8 cellular contexts compared by ENCODE assay signal in genomic region chr10:102643346-102644065, GRCh38. TPM values are rescaled to one million over a fixed set of nuclear protein-coding genes. Genes with fewer than 3 reads are reported as not detected.
DNase-seq lines count a peak whose midpoint lies in the region; ATAC-seq and TF ChIP-seq lines count a peak whose summit lies in the region.

No MANE protein-coding gene starts in this region.

- intact Hi-C loops in activated T-helper 2 cell treated with anti-CD3 and anti-CD28 coated beads, Interferon-gamma antibody, Interleukin-2, Interleukin-4, amounts not matched to agents 10 μg/mL and 5 μg/mL and 100 μg/mL, durations not matched to agents 14 hours and 24 hours and 36 hours (cut with micrococcal nuclease), result loop anchor here (2.0 to 10.0 kb wide), 3 partner anchors 249 to 829 kb away; partner anchors contain the start of genes NFKB2, OGA and PPRC1

- no peak for ATAC-seq in CD4-positive, CD25-positive, alpha-beta regulatory T cell (ENCODE audit: low read depth in 2 of 2)
- peak in 1 of 2 donors; percentile 2 for ATAC-seq in naive thymus-derived CD8-positive, alpha-beta T cell
- ATAC-seq in HG03280 (IDR thresholded peaks at IDR 0.05; ENCODE audit: unreplicated experiment), result no peak

- H3K9ac ChIP-seq in NT2/D1 (ENCODE audit: insufficient read length, low read depth), result peak overlapping the region; percentile 88

- peak overlapping the region; percentile 74 for H3K4me3 ChIP-seq in CD4-positive, CD25-positive, alpha-beta regulatory T cell (ENCODE audit: low read depth, low read length)
- H3K4me3 ChIP-seq in HEK293 (ENCODE audit: low read depth, low read length) (peak overlapping the region; percentile 69), NT2/D1 (ENCODE audit: insufficient read length, low read depth) (peak overlapping the region; percentile 78), fibroblast of the aortic adventitia (ENCODE audit: low read depth, low read length) (peak overlapping the region; percentile 95), tibial nerve (peak overlapping the region; percentile 88 to 99 (median 96))

- peaks cover 0 to 35% (median 20%) of the 10 kb centered on the region in 4 donors for H3K4me1 Mint-ChIP-seq in CD4-positive, CD25-positive, alpha-beta regulatory T cell
- H3K4me1 Mint-ChIP-seq in activated T-helper 2 cell treated with anti-CD3 and anti-CD28 coated beads, Interferon-gamma antibody, Interleukin-2, Interleukin-4, amounts not matched to agents 10 μg/mL and 5 μg/mL and 100 μg/mL, durations not matched to agents 14 hours and 24 hours and 36 hours (ENCODE audit: low read depth), result peaks cover 31% of the 10 kb centered on the region
- H3K4me1 Mint-ChIP-seq in naive thymus-derived CD8-positive, alpha-beta T cell, result peaks cover 29 to 33% (median 31%) of the 10 kb centered on the region in 4 donors

- no peaks in the 10 kb centered on the region for H3K27me3 Mint-ChIP-seq in CD4-positive, CD25-positive, alpha-beta regulatory T cell
- no peaks in the 10 kb centered on the region for H3K27me3 Mint-ChIP-seq in activated T-helper 2 cell treated with anti-CD3 and anti-CD28 coated beads, Interferon-gamma antibody, Interleukin-2, Interleukin-4, amounts not matched to agents 10 μg/mL and 5 μg/mL and 100 μg/mL, durations not matched to agents 14 hours and 24 hours and 36 hours (ENCODE audit: low read depth)
- H3K27me3 Mint-ChIP-seq in naive thymus-derived CD8-positive, alpha-beta T cell, result no peaks in the 10 kb centered on the region

- CTCF ChIA-PET in HEK293 (lab: Yijun Ruan, JAX), result interaction anchor here (0.6 to 1.8 kb wide), 4 partner anchors 23 to 471 kb away, joined by 3 to 6 read pairs (median 4); no protein-coding TSS in a partner anchor

- peak overlapping the region; percentile 89 to 94 (median 92) for H3K4me3 Mint-ChIP-seq in CD4-positive, CD25-positive, alpha-beta regulatory T cell
- peak overlapping the region; percentile 86 for H3K4me3 Mint-ChIP-seq in activated T-helper 2 cell treated with anti-CD3 and anti-CD28 coated beads, Interferon-gamma antibody, Interleukin-2, Interleukin-4, amounts not matched to agents 10 μg/mL and 5 μg/mL and 100 μg/mL, durations not matched to agents 14 hours and 24 hours and 36 hours (ENCODE audit: low read depth)
- peak overlapping the region; percentile 84 to 98 (median 93) for H3K4me3 Mint-ChIP-seq in naive thymus-derived CD8-positive, alpha-beta T cell

- POLR2A ChIA-PET in HEK293 (lab: Yijun Ruan, JAX), result interaction anchor here (1.0 to 3.5 kb wide), 4 partner anchors 15 to 71 kb away, joined by 3 to 24 read pairs (median 12); partner anchors contain the start of genes ARL3 and SFXN2
- POLR2A ChIA-PET in naive thymus-derived CD8-positive, alpha-beta T cell (lab: Charles Lee), result interaction anchor here (0.6 to 15.9 kb wide), 21 partner anchors 16 to 275 kb away, joined by 3 to 624 read pairs (median 9); partner anchors contain the start of genes ACTR1A, ARL3, C10orf95 and CNNM2

- WGBS in tibial nerve, 2 donors, result 1% methylated on average over 58 to 75 of the region's 76 CpGs

- H3K27ac Mint-ChIP-seq in CD4-positive, CD25-positive, alpha-beta regulatory T cell, result peak overlapping the region; percentile 14 to 96 (median 87)
- peak overlapping the region; percentile 88 for H3K27ac Mint-ChIP-seq in activated T-helper 2 cell treated with anti-CD3 and anti-CD28 coated beads, Interferon-gamma antibody, Interleukin-2, Interleukin-4, amounts not matched to agents 10 μg/mL and 5 μg/mL and 100 μg/mL, durations not matched to agents 14 hours and 24 hours and 36 hours
- H3K27ac Mint-ChIP-seq in naive thymus-derived CD8-positive, alpha-beta T cell, result peak overlapping the region; percentile 37 to 96 (median 94)

- H3K9me3 ChIP-seq in CD4-positive, CD25-positive, alpha-beta regulatory T cell (ENCODE audit: control insufficient read depth in 2 of 2, low read length in 2 of 2), result no peaks in the 10 kb centered on the region
- H3K9me3 ChIP-seq in HEK293 (ENCODE audit: control insufficient read depth, insufficient read depth, low read depth, low read length) (no peaks in the 10 kb centered on the region), NT2/D1 (ENCODE audit: insufficient read depth, low read length) (no peaks in the 10 kb centered on the region), tibial nerve (no peaks in the 10 kb centered on the region)

- H3K27ac ChIP-seq in CD4-positive, CD25-positive, alpha-beta regulatory T cell (ENCODE audit: insufficient read depth, low read length, poor library complexity, severe bottlenecking), result peak overlapping the region; percentile 92
- H3K27ac ChIP-seq in HEK293 (ENCODE audit: extremely low read depth, low read depth, low read length), result peak overlapping the region; percentile 86
- peak overlapping the region; percentile 99 to 100 (median 99) for H3K27ac ChIP-seq in tibial nerve

- no peaks in the 10 kb centered on the region for H3K27me3 ChIP-seq in CD4-positive, CD25-positive, alpha-beta regulatory T cell (ENCODE audit: control insufficient read depth, insufficient read depth, low read length)
- no peaks in the 10 kb centered on the region for H3K27me3 ChIP-seq in NT2/D1 (ENCODE audit: insufficient read depth, insufficient read length)
- no peaks in the 10 kb centered on the region for H3K27me3 ChIP-seq in tibial nerve

- peak in 1 of 2 donors; percentile 80 for TF ChIP-seq EP300 in tibial nerve (IDR thresholded peaks at IDR 0.05)

- peaks cover 0 to 2% (median 0%) of the 10 kb centered on the region in 7 donors for H3K9me3 Mint-ChIP-seq in CD4-positive, CD25-positive, alpha-beta regulatory T cell
- H3K9me3 Mint-ChIP-seq in activated T-helper 2 cell treated with anti-CD3 and anti-CD28 coated beads, Interferon-gamma antibody, Interleukin-2, Interleukin-4, amounts not matched to agents 10 μg/mL and 5 μg/mL and 100 μg/mL, durations not matched to agents 14 hours and 24 hours and 36 hours, result no peaks in the 10 kb centered on the region
- no peaks in the 10 kb centered on the region for H3K9me3 Mint-ChIP-seq in naive thymus-derived CD8-positive, alpha-beta T cell

- peaks cover 3% of the 10 kb centered on the region for H3K36me3 ChIP-seq in CD4-positive, CD25-positive, alpha-beta regulatory T cell (ENCODE audit: control insufficient read depth, insufficient read depth, low read length)
- H3K36me3 ChIP-seq in HEK293 (ENCODE audit: control insufficient read depth in 2 of 2, insufficient read depth in 1 of 2, low read length in 2 of 2) (peaks cover 0 to 14% of the 10 kb centered on the region in 2 experiments; a peak in 1 of 3 replicates), NT2/D1 (ENCODE audit: insufficient read depth, insufficient read length, low read length) (peaks cover 25% of the 10 kb centered on the region), tibial nerve (peaks cover 0 to 10% (median 0%) of the 10 kb centered on the region in 3 donors)

- TF ChIP-seq POLR2A in tibial nerve (IDR thresholded peaks at IDR 0.05), result peak; percentile 70 to 79

- TF ChIP-seq CTCF in HEK293 (tag by site-specific recombination; IDR thresholded peaks at IDR 0.05) (no peak), fibroblast of the aortic adventitia (IDR thresholded peaks at IDR 0.05; ENCODE audit: insufficient read depth, low read length) (no peak), tibial nerve (IDR thresholded peaks at IDR 0.05) (peak in 1 of 5 experiments; percentile 33)

- DNase-seq in CD4-positive, CD25-positive, alpha-beta regulatory T cell, result peak; percentile 25 to 39 (median 29)
- DNase-seq in NT2/D1 (ENCODE audit: low read depth, low spot score) (no peak), fibroblast of the aortic adventitia (ENCODE audit: low read depth) (peak; percentile 78), tibial nerve (ENCODE audit: low spot score in 2 of 2) (peak in 1 of 2 donors; percentile 48)
- DNase-seq in activated T-helper 2 cell treated with anti-CD3 and anti-CD28 coated beads, Interferon-gamma antibody, Interleukin-2, Interleukin-4, amounts not matched to agents 10 μg/mL and 5 μg/mL and 100 μg/mL, durations not matched to agents 14 hours and 24 hours and 36 hours (ENCODE audit: low spot score), result no peak
- peak in 8 of 10 donors; percentile 21 to 63 (median 31) for DNase-seq in naive thymus-derived CD8-positive, alpha-beta T cell

- peaks cover 44% of the 10 kb centered on the region for H3K4me1 ChIP-seq in CD4-positive, CD25-positive, alpha-beta regulatory T cell (ENCODE audit: control insufficient read depth, insufficient read depth, low read length, poor library complexity, severe bottlenecking)
- H3K4me1 ChIP-seq in HEK293 (ENCODE audit: control insufficient read depth, insufficient read depth, low read length) (peaks cover 12% of the 10 kb centered on the region), NT2/D1 (ENCODE audit: insufficient read depth, insufficient read length) (peaks cover 4% of the 10 kb centered on the region), tibial nerve (peaks cover 0 to 26% (median 20%) of the 10 kb centered on the region in 4 donors)

- H3K36me3 Mint-ChIP-seq in CD4-positive, CD25-positive, alpha-beta regulatory T cell, result peaks cover 3% of the 10 kb centered on the region
- peaks cover 35% of the 10 kb centered on the region for H3K36me3 Mint-ChIP-seq in activated T-helper 2 cell treated with anti-CD3 and anti-CD28 coated beads, Interferon-gamma antibody, Interleukin-2, Interleukin-4, amounts not matched to agents 10 μg/mL and 5 μg/mL and 100 μg/mL, durations not matched to agents 14 hours and 24 hours and 36 hours (ENCODE audit: low read depth)
- no peaks in the 10 kb centered on the region for H3K36me3 Mint-ChIP-seq in naive thymus-derived CD8-positive, alpha-beta T cell

TF ChIP-seq in HEK293, 187 proteins besides CTCF, POLR2A, EP300 and RAD21 (continues in another document):
- no peak for TF ChIP-seq ZNF354C (tag by site-specific recombination; IDR thresholded peaks at IDR 0.05; ENCODE audit: borderline replicate concordance, low read depth)
- TF ChIP-seq ZNF211 (tag by site-specific recombination; IDR thresholded peaks at IDR 0.05; ENCODE audit: low read depth), result no peak
- no peak for TF ChIP-seq ZIC2 (tag by site-specific recombination; IDR thresholded peaks at IDR 0.05)
- no peak for TF ChIP-seq ZNF19 (tag by site-specific recombination; IDR thresholded peaks at IDR 0.05; ENCODE audit: low read depth)
- TF ChIP-seq ZNF350 (tag by site-specific recombination; IDR thresholded peaks at IDR 0.05), result no peak
- TF ChIP-seq ZNF394 (tag by site-specific recombination; IDR thresholded peaks at IDR 0.05; ENCODE audit: borderline replicate concordance), result no peak
- TF ChIP-seq SCRT1 (tag by site-specific recombination; IDR thresholded peaks at IDR 0.05; ENCODE audit: borderline replicate concordance), result no peak

RNA-seq across cellular contexts. Expression of gene TRIM8, which starts 0.8 kb away (rescaled TPM):
- total RNA-seq in CD4-positive, CD25-positive, alpha-beta regulatory T cell, result 73.4 TPM
- 10 to 100 TPM; 30.2 to 38.3 (median 36.4) TPM for polyA plus RNA-seq in CD4-positive, CD25-positive, alpha-beta regulatory T cell
- 76.7 and 82.9 TPM in 2 replicates for total RNA-seq in activated T-helper 2 cell treated with anti-CD3 and anti-CD28 coated beads, Interferon-gamma antibody, Interleukin-2, Interleukin-4, amounts not matched to agents 10 μg/mL and 5 μg/mL and 100 μg/mL, durations not matched to agents 14 hours and 24 hours and 36 hours
- total RNA-seq in fibroblast of the aortic adventitia (ENCODE audit: low replicate concordance) (83.0 and 84.7 TPM in 2 replicates), tibial nerve (100 to 1,000 TPM; 156 to 206 (median 157) TPM)
- total RNA-seq in naive thymus-derived CD8-positive, alpha-beta T cell, result 10 to 100 TPM; 61.4 to 67.3 TPM
- 10 to 100 TPM; 27.5 to 53.2 (median 34.7) TPM for polyA plus RNA-seq in naive thymus-derived CD8-positive, alpha-beta T cell

Comparison
In these comparisons a context has a peak if more than half of its experiments do, and no peak if none do; other contexts are left out.
1. DNase-seq: peak in CD4-positive, CD25-positive, alpha-beta regulatory T cell (3 of 3), fibroblast of the aortic adventitia (single experiment) and naive thymus-derived CD8-positive, alpha-beta T cell (8 of 10); none in NT2/D1 (single experiment) and activated T-helper 2 cell treated with anti-CD3 and anti-CD28 coated beads, Interferon-gamma antibody, Interleukin-2, Interleukin-4, amounts not matched to agents 10 μg/mL and 5 μg/mL and 100 μg/mL, durations not matched to agents 14 hours and 24 hours and 36 hours (single experiment).
2. Peak in every context shown above with its lines, with median percentiles within 50 percentile points of each other: H3K27ac ChIP-seq, H3K4me3 ChIP-seq, H3K27ac Mint-ChIP-seq and H3K4me3 Mint-ChIP-seq.